9 cellular contexts compared by ENCODE assay signal in genomic region chr2:230986520-230987136, GRCh38. TPM values are rescaled to one million over a fixed set of nuclear protein-coding genes. Genes with fewer than 3 reads are reported as not detected.
DNase-seq lines count a peak whose midpoint lies in the region; ATAC-seq and TF ChIP-seq lines count a peak whose summit lies in the region.
"Had no signal": no experiment of that assay in that cellular context is flagged by ENCODE, and none has a peak within 500 bp of the region (broad histone marks: within the 10 kb centered on the region; RNA-seq: fewer than 3 reads in every experiment).

No MANE protein-coding gene starts in this region.

- ATAC-seq in GM19467 (IDR thresholded peaks at IDR 0.05; ENCODE audit: unreplicated experiment) = no peak

- no peaks in the 10 kb centered on the region for H3K36me3 ChIP-seq in SJSA1

- no peak overlapping the region for H3K27ac ChIP-seq in SJSA1

- DNase-seq in SJSA1 (ENCODE audit: low read depth in 1 of 2, low spot score in 2 of 2) (no peak), foreskin fibroblast (no peak), skeletal muscle cell (ENCODE audit: low read depth) (no peak), NCI-H1048 (lab: John Stamatoyannopoulos, UW) (no peak), NCI-H2227 (lab: John Stamatoyannopoulos, UW; ENCODE audit: unreplicated experiment) (no peak), pons (ENCODE audit: low spot score) (no peak)

- H3K27me3 ChIP-seq in SJSA1 (replicated peaks) = no peaks in the 10 kb centered on the region

- no peaks in the 10 kb centered on the region for H3K9me3 ChIP-seq in SJSA1 (replicated peaks)

- H3K4me1 ChIP-seq in SJSA1 (replicated peaks) = peaks cover 14% of the 10 kb centered on the region

- TF ChIP-seq CTCF in GM12875 (IDR thresholded peaks at IDR 0.05; ENCODE audit: borderline replicate concordance, insufficient read depth, low read depth, low read length) (no peak), foreskin fibroblast (IDR thresholded peaks at IDR 0.05; ENCODE audit: low read depth, low read length) (no peak)

- H3K4me3 ChIP-seq in GM12875 (ENCODE audit: low read depth, low read length) = peak overlapping the region; percentile 59
- peak overlapping the region; percentile 27 for H3K4me3 ChIP-seq in SJSA1
- H3K4me3 ChIP-seq in foreskin fibroblast (ENCODE audit: low read depth in 1 of 2, low read length in 2 of 2) = peak overlapping the region; percentile 35 to 54
- H3K4me3 ChIP-seq in skeletal muscle cell (ENCODE audit: low read depth, low read length) = peak overlapping the region; percentile 39

RNA-seq across cellular contexts. Expression of gene SPATA3, which starts 9.3 kb away (rescaled TPM):
- not detected in 2 replicates for total RNA-seq in SJSA1 (2014; rRNA removed; shearing (Covaris generic))
- total RNA-seq: RPMI7951 had no signal

RNA-seq across cellular contexts. Expression of gene C2orf72, which starts 50.7 kb away (rescaled TPM):
- total RNA-seq in SJSA1 (2014; rRNA removed; shearing (Covaris generic)) = 0.41 TPM in 1 of 2 replicates, not detected in the other
